1 cellular context compared by ENCODE assay signal in genomic region chr5:16788957-16789356, GRCh38.
A peak's percentile ranks its signal among the peaks of the same experiment; 100 is the strongest.
TF ChIP-seq lines count a peak whose summit lies in the region.

No MANE protein-coding gene starts in this region.

TF ChIP-seq in K562, 482 proteins besides CTCF, POLR2A, EP300 and RAD21 (continued from another document):
- TF ChIP-seq ZBTB40 (IDR thresholded peaks at IDR 0.05) (peak; percentile 87), ZBTB40 (CRISPR knock-in tag; IDR thresholded peaks at IDR 0.05) (peak; percentile 69), NFYB (IDR thresholded peaks at IDR 0.05; ENCODE audit: extremely low read depth, insufficient read length) (no peak), TRIM28 (IDR thresholded peaks at IDR 0.05) (no peak), KDM4B (IDR thresholded peaks at IDR 0.05; ENCODE audit: borderline replicate concordance in 2 of 2, low read depth in 1 of 2) (no peak)
